ENCODE assay signal across 16 cellular contexts in genomic region chr20:48875233-48875913, GRCh38. TPM values are rescaled to one million over a fixed set of nuclear protein-coding genes. Genes with fewer than 3 reads are reported as not detected.
A peak's percentile ranks its signal among the peaks of the same experiment; 100 is the strongest.
DNase-seq lines count a peak whose midpoint lies in the region; ATAC-seq and TF ChIP-seq lines count a peak whose summit lies in the region.
"Had no signal": no experiment of that assay in that cellular context is flagged by ENCODE, and none has a peak within 500 bp of the region (broad histone marks: within the 10 kb centered on the region; RNA-seq: fewer than 3 reads in every experiment).

No MANE protein-coding gene starts in this region.

- no peak for TF ChIP-seq CTCF in DND-41 (IDR thresholded peaks at IDR 0.05; ENCODE audit: borderline replicate concordance, extremely low read depth, low read length, poor library complexity, severe bottlenecking)

- no peak overlapping the region for H3K27ac ChIP-seq in BLaER1
- H3K27ac ChIP-seq in DND-41 (ENCODE audit: low read length) = no peak overlapping the region
- H3K27ac ChIP-seq: dorsolateral prefrontal cortex, right atrium auricular region, SJCRH30, uterus had no signal

- H3K4me1 ChIP-seq in BLaER1 = peaks cover 27% of the 10 kb centered on the region
- no peaks in the 10 kb centered on the region for H3K4me1 ChIP-seq in DND-41 (ENCODE audit: insufficient read depth, low read length)
- H3K4me1 ChIP-seq: right atrium auricular region, uterus had no signal

- H3K9ac ChIP-seq in BLaER1 = no peak overlapping the region
- no peak overlapping the region for H3K9ac ChIP-seq in DND-41 (ENCODE audit: low read depth, low read length)

- H2AFZ ChIP-seq in DND-41 (ENCODE audit: low read depth, low read length) = no peak overlapping the region

- H3K36me3 ChIP-seq in BLaER1 (no peaks in the 10 kb centered on the region), DND-41 (ENCODE audit: insufficient read depth, low read length) (no peaks in the 10 kb centered on the region)
- H3K36me3 ChIP-seq: MG63, right atrium auricular region, SJCRH30, uterus had no signal

- ATAC-seq in DND-41 (ENCODE audit: insufficient read depth, low read depth) = peak; percentile 54; the same call in 2 of the 3 replicates
- no peak for ATAC-seq in HG03095 (IDR thresholded peaks at IDR 0.05; ENCODE audit: unreplicated experiment)
- ATAC-seq: left lobe of liver had no signal

- H3K4me2 ChIP-seq in BLaER1 (peak overlapping the region; percentile 24; the same call in 1 of the 2 replicates), DND-41 (ENCODE audit: insufficient read depth, low read length) (no peak overlapping the region)

- H3K27me3 ChIP-seq in BLaER1 = no peaks in the 10 kb centered on the region
- H3K27me3 ChIP-seq in DND-41 (ENCODE audit: insufficient read depth, low read length, poor library complexity) = no peaks in the 10 kb centered on the region
- H3K27me3 ChIP-seq: dorsolateral prefrontal cortex, MG63, right atrium auricular region, SJCRH30, uterus had no signal

- H4K20me1 ChIP-seq in BLaER1 = no peaks in the 10 kb centered on the region
- H4K20me1 ChIP-seq in DND-41 (ENCODE audit: insufficient read depth, low read length) = peaks cover 4% of the 10 kb centered on the region; the same call in 1 of the 2 replicates

- H3K9me3 ChIP-seq in BLaER1 = no peaks in the 10 kb centered on the region
- H3K9me3 ChIP-seq in DND-41 (ENCODE audit: insufficient read depth, low read length, severe bottlenecking) = no peaks in the 10 kb centered on the region
- H3K9me3 ChIP-seq: MG63, right atrium auricular region, SJCRH30, uterus had no signal

- no peaks in the 10 kb centered on the region for H3K79me2 ChIP-seq in DND-41 (ENCODE audit: insufficient read depth, low read length)

- no peak for DNase-seq in DND-41
- peak; percentile 58 for DNase-seq in SW480 (ENCODE audit: low spot score)
- DNase-seq in myocyte (ENCODE audit: low read depth) = peak; percentile 80
- no peak for DNase-seq in foreskin melanocyte
- no peak for DNase-seq in 8988T
- DNase-seq: activated CD4-positive, CD25-positive, alpha-beta regulatory T cell treated with anti-CD3 and anti-CD28 coated beads, Interleukin-2, amount 50 U/mL, for 72 hours; C1 segment of cervical spinal cord; dorsolateral prefrontal cortex; NCI-H1694; uterus had no signal

- H3K4me3 ChIP-seq in BLaER1 (no peak overlapping the region), DND-41 (ENCODE audit: low read depth in 1 of 2, low read length in 2 of 2) (no peak overlapping the region)
- H3K4me3 ChIP-seq: dorsolateral prefrontal cortex, MG63, right atrium auricular region, SJCRH30, uterus had no signal

RNA-seq across cellular contexts. Expression of gene ARFGEF2, which starts 46.1 kb away (rescaled TPM):
- 27.6 and 36.3 TPM in 2 replicates for total RNA-seq in myocyte
- polyA plus RNA-seq in myocyte (2012) = 9.9 TPM

RNA-seq across cellular contexts. Expression of gene PREX1, which starts 47.6 kb away (rescaled TPM):
- total RNA-seq in myocyte = 5.5 and 11.7 TPM in 2 replicates
- polyA plus RNA-seq in myocyte (2012) = 0.95 TPM

Comparison
In these comparisons a context has a peak if more than half of its experiments do, and no peak if none do; other contexts are left out.
1. DNase-seq: peak in SW480 (single experiment) and myocyte (single experiment); none in DND-41 (single experiment), foreskin melanocyte (single experiment) and 8988T (single experiment).